ENCODE assay signal across 22 cellular contexts in genomic region chr12:123499332-123499731, GRCh38. TPM values are rescaled to one million over a fixed set of nuclear protein-coding genes. Genes with fewer than 3 reads are reported as not detected.
DNase-seq lines count a peak whose midpoint lies in the region; ATAC-seq and TF ChIP-seq lines count a peak whose summit lies in the region.
"Had no signal": no experiment of that assay in that cellular context is flagged by ENCODE, and none has a peak within 500 bp of the region (broad histone marks: within the 10 kb centered on the region; RNA-seq: fewer than 3 reads in every experiment).

No MANE protein-coding gene starts in this region.

- H3K27ac ChIP-seq in HEK293 (ENCODE audit: extremely low read depth, low read depth, low read length): no peak overlapping the region
- H3K27ac ChIP-seq in neural progenitor cell: no peak overlapping the region
- H3K27ac ChIP-seq: A549; BLaER1 treated with 17β-estradiol and CSF1 and Interleukin-3, amounts not matched to agents 10 nM and 100 nM had no signal

- H3K4me3 Mint-ChIP-seq in Caco-2 (ENCODE audit: unreplicated experiment): no peak overlapping the region
- peak overlapping the region; percentile 42 for H3K4me3 Mint-ChIP-seq in endothelial cell (ENCODE audit: unreplicated experiment)
- H3K4me3 Mint-ChIP-seq in neural progenitor cell: peak overlapping the region; percentile 11
- H3K4me3 Mint-ChIP-seq: CD14-positive monocyte; CD4-positive, alpha-beta T cell; CD8-positive, alpha-beta memory T cell had no signal

- H3K36me3 ChIP-seq in Caco-2 (ENCODE audit: control insufficient read depth, insufficient read depth, low read length): no peaks in the 10 kb centered on the region
- peaks cover 0 to 43% of the 10 kb centered on the region in 2 experiments; a peak in 2 of 3 replicates for H3K36me3 ChIP-seq in HEK293 (ENCODE audit: control insufficient read depth in 2 of 2, insufficient read depth in 1 of 2, low read length in 2 of 2)
- no peaks in the 10 kb centered on the region for H3K36me3 ChIP-seq in neural progenitor cell
- H3K36me3 ChIP-seq: BE2C had no signal

- H3K9me3 Mint-ChIP-seq in Caco-2 (ENCODE audit: unreplicated experiment): no peaks in the 10 kb centered on the region
- no peaks in the 10 kb centered on the region for H3K9me3 Mint-ChIP-seq in endothelial cell (ENCODE audit: unreplicated experiment)
- no peaks in the 10 kb centered on the region for H3K9me3 Mint-ChIP-seq in neural progenitor cell
- H3K9me3 Mint-ChIP-seq: CD4-positive, alpha-beta T cell; CD8-positive, alpha-beta memory T cell had no signal

- H3K4me1 ChIP-seq in Caco-2 (0 out of 2 replicates have a peak, but pooled peaks cover 3% of the 10 kb centered on the region), HEK293 (ENCODE audit: control insufficient read depth, insufficient read depth, low read length) (no peaks in the 10 kb centered on the region), neural progenitor cell (peaks cover 13% of the 10 kb centered on the region)
- H3K4me1 ChIP-seq: A549; BE2C; BLaER1 treated with 17β-estradiol and CSF1 and Interleukin-3, amounts not matched to agents 10 nM and 100 nM had no signal

- no TSS peak for BruUV-seq in Caco-2 (replicated peaks; lab: Mats Ljungman, UMichigan)

- no peak for DNase-seq in Caco-2
- DNase-seq in endothelial cell (ENCODE audit: low spot score): no peak
- DNase-seq in neural progenitor cell (ENCODE audit: low spot score): no peak
- DNase-seq in epidermal melanocyte (ENCODE audit: insufficient read length, low spot score): no peak
- DNase-seq in OCI-M2 (lab: John Stamatoyannopoulos, UW; ENCODE audit: unreplicated experiment): no peak
- DNase-seq: ACHN; AML-193; BE2C; Calu3; CD4-positive, alpha-beta T cell; CD8-positive, alpha-beta memory T cell; DMS153; DND-41; GOT3; H7; HCEC 1CT had no signal

- no peaks in the 10 kb centered on the region for H3K27me3 Mint-ChIP-seq in Caco-2 (ENCODE audit: insufficient read depth, unreplicated experiment)
- peaks cover 7% of the 10 kb centered on the region for H3K27me3 Mint-ChIP-seq in endothelial cell (ENCODE audit: unreplicated experiment)
- peaks cover 8% of the 10 kb centered on the region for H3K27me3 Mint-ChIP-seq in neural progenitor cell (ENCODE audit: insufficient read depth, low read depth)
- H3K27me3 Mint-ChIP-seq: CD4-positive, alpha-beta T cell; CD8-positive, alpha-beta memory T cell had no signal

- intact Hi-C loops in Caco-2 (cut with micrococcal nuclease; ENCODE audit: unreplicated experiment): no loop called here

- peaks cover 17% of the 10 kb centered on the region for H3K36me3 Mint-ChIP-seq in Caco-2 (ENCODE audit: insufficient read depth, unreplicated experiment)
- peaks cover 30% of the 10 kb centered on the region for H3K36me3 Mint-ChIP-seq in endothelial cell (ENCODE audit: low read depth, unreplicated experiment)
- H3K36me3 Mint-ChIP-seq in neural progenitor cell: peaks cover 32% of the 10 kb centered on the region

- H3K9ac ChIP-seq in neural progenitor cell: no peak overlapping the region
- H3K9ac ChIP-seq: BLaER1 treated with 17β-estradiol and CSF1 and Interleukin-3, amounts not matched to agents 10 nM and 100 nM had no signal

- H3K4me2 ChIP-seq in neural progenitor cell: no peak overlapping the region
- H3K4me2 ChIP-seq: A549; BLaER1 treated with 17β-estradiol and CSF1 and Interleukin-3, amounts not matched to agents 10 nM and 100 nM had no signal

- no peak overlapping the region for H3K4me3 ChIP-seq in Caco-2 (ENCODE audit: low read depth, low read length)
- H3K4me3 ChIP-seq in HEK293 (ENCODE audit: low read depth, low read length): no peak overlapping the region
- H3K4me3 ChIP-seq in neural progenitor cell: no peak overlapping the region
- H3K4me3 ChIP-seq: A549; BLaER1 treated with 17β-estradiol and CSF1 and Interleukin-3, amounts not matched to agents 10 nM and 100 nM had no signal

- no peaks in the 10 kb centered on the region for H3K79me2 ChIP-seq in neural progenitor cell (ENCODE audit: low read depth)

- CTCF ChIA-PET in Caco-2 (lab: Charles Lee): no interaction called here
- CTCF ChIA-PET in HEK293 (lab: Yijun Ruan, JAX): no interaction called here

- no peaks in the 10 kb centered on the region for H4K20me1 ChIP-seq in neural progenitor cell (ENCODE audit: low read depth)
- H4K20me1 ChIP-seq: BLaER1 treated with 17β-estradiol and CSF1 and Interleukin-3, amounts not matched to agents 10 nM and 100 nM had no signal

- H3F3A ChIP-seq in neural progenitor cell (ENCODE audit: low read depth): peaks cover 13% of the 10 kb centered on the region

- POLR2A ChIA-PET in Caco-2 (lab: Charles Lee): no interaction called here
- POLR2A ChIA-PET in HEK293 (lab: Yijun Ruan, JAX): no interaction called here

- ATAC-seq in GM21390 (IDR thresholded peaks at IDR 0.05; ENCODE audit: unreplicated experiment) (no peak), GM21529 (IDR thresholded peaks at IDR 0.05; ENCODE audit: unreplicated experiment) (no peak)
- ATAC-seq: A549 had no signal

- H3K9me3 ChIP-seq in Caco-2: no peaks in the 10 kb centered on the region
- H3K9me3 ChIP-seq in HEK293 (ENCODE audit: control insufficient read depth, insufficient read depth, low read depth, low read length): no peaks in the 10 kb centered on the region
- no peaks in the 10 kb centered on the region for H3K9me3 ChIP-seq in neural progenitor cell (ENCODE audit: low read depth)
- H3K9me3 ChIP-seq: A549; BE2C; BLaER1 treated with 17β-estradiol and CSF1 and Interleukin-3, amounts not matched to agents 10 nM and 100 nM had no signal

- H3K27ac Mint-ChIP-seq in Caco-2 (ENCODE audit: unreplicated experiment) (peak overlapping the region; percentile 50), endothelial cell (ENCODE audit: unreplicated experiment) (no peak overlapping the region), neural progenitor cell (peak overlapping the region; percentile 1)
- H3K27ac Mint-ChIP-seq: CD4-positive, alpha-beta T cell had no signal

- H2AFZ ChIP-seq in neural progenitor cell (replicated peaks): no peak overlapping the region

- H3K4me1 Mint-ChIP-seq in Caco-2 (ENCODE audit: low read depth, unreplicated experiment) (no peaks in the 10 kb centered on the region), endothelial cell (ENCODE audit: unreplicated experiment) (no peaks in the 10 kb centered on the region), neural progenitor cell (peaks cover 9% of the 10 kb centered on the region)
- H3K4me1 Mint-ChIP-seq: CD14-positive monocyte; CD8-positive, alpha-beta memory T cell had no signal

- TF ChIP-seq CTCF in Caco-2 (IDR thresholded peaks at IDR 0.05; ENCODE audit: insufficient read depth in 1 of 2, low read depth in 1 of 2, low read length in 1 of 2, severe bottlenecking in 1 of 2, unreplicated experiment in 1 of 2) (no peak), HEK293 (tag by site-specific recombination; IDR thresholded peaks at IDR 0.05) (no peak), endothelial cell (IDR thresholded peaks at IDR 0.05; ENCODE audit: unreplicated experiment) (no peak), neural progenitor cell (IDR thresholded peaks at IDR 0.05) (no peak)

- H3K27me3 ChIP-seq in Caco-2 (replicated peaks; ENCODE audit: control insufficient read depth, insufficient read depth, low read length) (no peaks in the 10 kb centered on the region), neural progenitor cell (no peaks in the 10 kb centered on the region)
- H3K27me3 ChIP-seq: BE2C; BLaER1 treated with 17β-estradiol and CSF1 and Interleukin-3, amounts not matched to agents 10 nM and 100 nM had no signal

TF ChIP-seq in HEK293, 187 proteins besides CTCF, POLR2A, EP300 and RAD21:
- no peak for TF ChIP-seq ZNF639 (tag by site-specific recombination; IDR thresholded peaks at IDR 0.05)
- TF ChIP-seq SCRT1 (tag by site-specific recombination; IDR thresholded peaks at IDR 0.05; ENCODE audit: borderline replicate concordance): peak; percentile 70; the same call in 1 of the 2 replicates
- no peak for TF ChIP-seq ZNF549 (tag by site-specific recombination; IDR thresholded peaks at IDR 0.05)
- TF ChIP-seq SCRT2 (tag by site-specific recombination; IDR thresholded peaks at IDR 0.05): peak; percentile 85

RNA-seq across cellular contexts. Expression of gene RILPL1, which starts 34.2 kb away (rescaled TPM):
- total RNA-seq in Caco-2 (2022) (16.2 and 17.0 TPM in 2 replicates), endothelial cell (ENCODE audit: unreplicated experiment) (19.8 TPM), neural progenitor cell (ENCODE audit: low replicate concordance) (13.8 and 16.7 TPM in 2 replicates)

RNA-seq across cellular contexts. Expression of gene SNRNP35, which starts 41.4 kb away (rescaled TPM):
- total RNA-seq in Caco-2 (2022) (22.0 and 22.7 TPM in 2 replicates), endothelial cell (ENCODE audit: unreplicated experiment) (18.8 TPM), neural progenitor cell (ENCODE audit: low replicate concordance) (12.6 and 30.3 TPM in 2 replicates)
